1 cellular context compared by ENCODE assay signal in the genomic region with DNA sequence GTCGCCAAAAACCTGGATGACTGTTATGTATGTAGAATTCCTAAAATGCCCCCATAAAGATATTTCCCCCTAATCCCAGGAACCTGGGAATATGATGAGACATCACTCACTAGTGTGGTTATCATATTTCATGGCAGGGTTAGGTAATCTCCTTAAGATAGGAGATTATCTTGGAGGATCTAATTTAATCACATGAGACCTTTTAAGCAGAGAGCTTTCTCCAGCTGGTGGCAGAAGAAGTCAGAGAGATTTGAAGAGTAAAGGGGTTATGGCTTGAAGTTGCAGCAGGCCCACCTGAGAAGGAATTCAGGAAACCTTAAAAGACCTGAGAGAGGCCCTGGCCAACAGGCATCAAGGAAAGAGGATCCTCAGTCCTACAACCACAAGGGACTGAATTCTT.
TF ChIP-seq lines count a peak whose summit lies in the region.

No MANE protein-coding gene starts in this region.

TF ChIP-seq in PFSK-1, 5 proteins besides CTCF, POLR2A, EP300 and RAD21 (continued from another document):
- TF ChIP-seq TAF1 (IDR thresholded peaks at IDR 0.05; ENCODE audit: borderline replicate concordance, insufficient read depth, low read length): 0 out of 2 replicates have a peak, but pooled peaks have one; percentile 19
